8 cellular contexts compared by ENCODE assay signal in the genomic region with DNA sequence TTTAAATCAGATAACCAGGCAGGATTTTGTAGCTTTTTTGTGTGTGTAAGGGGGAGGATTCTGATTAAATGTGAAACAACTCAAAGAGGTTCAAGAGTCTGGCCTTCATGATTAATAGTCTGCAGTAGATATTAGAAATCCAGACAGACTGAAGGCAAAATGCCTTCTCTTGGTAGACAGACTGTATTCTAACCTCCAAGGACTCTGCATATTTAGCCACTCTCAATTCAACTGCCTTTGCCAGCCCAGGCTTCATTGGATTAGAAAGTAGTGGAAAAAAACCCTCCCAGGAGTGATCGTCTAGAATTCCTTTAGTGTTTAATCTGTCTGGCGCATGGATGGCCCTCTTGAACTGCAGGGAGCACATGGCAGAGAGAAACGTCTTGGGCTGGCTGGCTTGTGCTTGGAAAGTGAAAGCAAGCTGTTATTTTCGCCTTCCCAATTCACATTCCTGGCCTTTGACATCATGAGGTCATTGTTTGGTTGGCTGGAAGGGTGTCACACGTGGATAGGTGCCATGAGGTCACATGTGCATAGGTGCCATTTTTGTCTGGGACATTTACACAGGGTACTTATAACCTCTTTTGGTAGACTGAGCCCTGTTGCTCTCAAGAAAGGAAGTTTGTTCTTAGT. TPM values are rescaled to one million over a fixed set of nuclear protein-coding genes. Genes with fewer than 3 reads are reported as not detected.
DNase-seq lines count a peak whose midpoint lies in the region; ATAC-seq and TF ChIP-seq lines count a peak whose summit lies in the region.

No MANE protein-coding gene starts in this region.

- DNase-seq in GM23338 (ENCODE audit: low spot score) = no peak
- no peak for DNase-seq in activated CD8-positive, alpha-beta T cell treated with anti-CD3 and anti-CD28 coated beads for 36 hours
- DNase-seq in hepatic stellate cell (ENCODE audit: low spot score) = peak; percentile 65
- DNase-seq in gastrocnemius medialis = peak in 1 of 2 donors; percentile 37
- no peak for DNase-seq in NCI-H1930 (lab: John Stamatoyannopoulos, UW)
- no peak for DNase-seq in Ammon's horn (ENCODE audit: low spot score)
- DNase-seq in activated CD4-positive, alpha-beta T cell treated with anti-CD3 and anti-CD28 coated beads, Interleukin-2, amount 50 U/mL, for 1 hour = no peak

- H3K4me1 ChIP-seq in GM23338 (ENCODE audit: insufficient read depth) = peaks cover 5% of the 10 kb centered on the region; the same call in 1 of the 2 replicates
- H3K4me1 ChIP-seq in gastrocnemius medialis = peaks cover 18 to 20% of the 10 kb centered on the region in 2 donors

- no peak overlapping the region for H3K4me3 ChIP-seq in GM23338
- peak overlapping the region in 1 of 4 donors; percentile 17 for H3K4me3 ChIP-seq in gastrocnemius medialis

- H3K27ac ChIP-seq in GM23338 (ENCODE audit: low read depth) (no peak overlapping the region), gastrocnemius medialis (peak overlapping the region; percentile 46 to 67 (median 51))

- no peak overlapping the region for H3K27ac Mint-ChIP-seq in GM23338
- peak overlapping the region; percentile 53 for H3K27ac Mint-ChIP-seq in activated CD8-positive, alpha-beta T cell treated with anti-CD3 and anti-CD28 coated beads for 36 hours

- H3K9me3 Mint-ChIP-seq in GM23338 = no peaks in the 10 kb centered on the region
- H3K9me3 Mint-ChIP-seq in activated CD8-positive, alpha-beta T cell treated with anti-CD3 and anti-CD28 coated beads for 36 hours = no peaks in the 10 kb centered on the region

- H3K36me3 ChIP-seq in GM23338 (ENCODE audit: insufficient read depth) (no peaks in the 10 kb centered on the region; the same call in 1 of the 2 replicates), gastrocnemius medialis (no peaks in the 10 kb centered on the region)

- H3K27me3 ChIP-seq in GM23338 (ENCODE audit: insufficient read depth) (no peaks in the 10 kb centered on the region), gastrocnemius medialis (no peaks in the 10 kb centered on the region)

- POLR2A ChIA-PET in activated CD8-positive, alpha-beta T cell treated with anti-CD3 and anti-CD28 coated beads for 36 hours (lab: Charles Lee) = interaction anchor here (0.7 kb wide), 1 partner anchor 12 kb away, joined by 3 read pairs; no protein-coding TSS in a partner anchor

- no peaks in the 10 kb centered on the region for H3K36me3 Mint-ChIP-seq in GM23338 (ENCODE audit: low read depth)
- peaks cover 8% of the 10 kb centered on the region for H3K36me3 Mint-ChIP-seq in activated CD8-positive, alpha-beta T cell treated with anti-CD3 and anti-CD28 coated beads for 36 hours (ENCODE audit: low read depth)

- peaks cover 10% of the 10 kb centered on the region; the same call in 1 of the 2 replicates for H3K9me2 ChIP-seq in GM23338 (ENCODE audit: insufficient read depth)

- TF ChIP-seq POLR2A in gastrocnemius medialis (IDR thresholded peaks at IDR 0.05) = no peak

- in situ Hi-C loops in gastrocnemius medialis (cut with MboI; ENCODE audit: low sequenced_read_pairs in 4 of 4) = no loop called here

- CTCF ChIA-PET in activated CD8-positive, alpha-beta T cell treated with anti-CD3 and anti-CD28 coated beads for 36 hours (lab: Charles Lee) = interaction anchor here (1.1 to 2.4 kb wide), 3 partner anchors 31 to 233 kb away, joined by 3 to 7 read pairs (median 5); partner anchors contain the start of gene NEDD9

- peak overlapping the region; percentile 70; the same call in 1 of the 2 replicates for H2AFZ ChIP-seq in GM23338

- TF ChIP-seq CTCF in GM23338 (conservative IDR thresholded peaks at IDR 0.05; ENCODE audit: low read depth in 2 of 2) = no peak
- no peak for TF ChIP-seq CTCF in activated CD8-positive, alpha-beta T cell treated with anti-CD3 and anti-CD28 coated beads for 36 hours (IDR thresholded peaks at IDR 0.05)
- no peak for TF ChIP-seq CTCF in gastrocnemius medialis (IDR thresholded peaks at IDR 0.05 in 4 of 5, conservative IDR thresholded peaks at IDR 0.05 in 1 of 5)

- ATAC-seq in GM23338 (peak; percentile 25; the same call in 1 of the 3 replicates), gastrocnemius medialis (peak; percentile 62 to 92), HG02852 (IDR thresholded peaks at IDR 0.05; ENCODE audit: unreplicated experiment) (no peak)
- no peak for ATAC-seq in activated CD8-positive, alpha-beta T cell treated with anti-CD3 and anti-CD28 coated beads for 36 hours

- peaks cover 6% of the 10 kb centered on the region for H3K4me1 Mint-ChIP-seq in GM23338
- H3K4me1 Mint-ChIP-seq in activated CD8-positive, alpha-beta T cell treated with anti-CD3 and anti-CD28 coated beads for 36 hours (ENCODE audit: low read depth) = peaks cover 53% of the 10 kb centered on the region

- no peaks in the 10 kb centered on the region for H3K9me3 ChIP-seq in gastrocnemius medialis

- H3K27me3 Mint-ChIP-seq in GM23338 (ENCODE audit: insufficient read depth, low read depth, poor library complexity) = no peaks in the 10 kb centered on the region
- H3K27me3 Mint-ChIP-seq in activated CD8-positive, alpha-beta T cell treated with anti-CD3 and anti-CD28 coated beads for 36 hours = no peaks in the 10 kb centered on the region

- intact Hi-C loops in activated CD8-positive, alpha-beta T cell treated with anti-CD3 and anti-CD28 coated beads for 36 hours (cut with micrococcal nuclease) = no loop called here
- intact Hi-C loops in gastrocnemius medialis (cut with DNase I; ENCODE audit: low total_unique reads) = no loop called here

- H3K79me2 ChIP-seq in GM23338 (replicated peaks; ENCODE audit: insufficient read depth) = no peaks in the 10 kb centered on the region

- no peak overlapping the region for H3K4me3 Mint-ChIP-seq in GM23338
- no peak overlapping the region for H3K4me3 Mint-ChIP-seq in activated CD8-positive, alpha-beta T cell treated with anti-CD3 and anti-CD28 coated beads for 36 hours

- H3F3A ChIP-seq in GM23338 (replicated peaks; ENCODE audit: low read depth) = no peaks in the 10 kb centered on the region

- no peak overlapping the region for H3K4me2 ChIP-seq in GM23338

- no peaks in the 10 kb centered on the region; the same call in 1 of the 2 replicates for H4K20me1 ChIP-seq in GM23338 (replicated peaks; ENCODE audit: insufficient read depth)

TF ChIP-seq in GM23338, 12 proteins besides CTCF, POLR2A, EP300 and RAD21 (continues in another document):
- no peak for TF ChIP-seq ZNF331 (CRISPR knock-in tag; IDR thresholded peaks at IDR 0.05; ENCODE audit: low read depth)
- no peak for TF ChIP-seq STAT1 (IDR thresholded peaks at IDR 0.05; ENCODE audit: unreplicated experiment)
- no peak for TF ChIP-seq POLR2AphosphoS5 (IDR thresholded peaks at IDR 0.05; ENCODE audit: low read depth)

RNA-seq across cellular contexts. Expression of gene NEDD9, which starts 30.8 kb away (rescaled TPM):
- 13.0 and 17.4 TPM in 2 replicates for total RNA-seq in GM23338 (2014; rRNA removed; shearing (Covaris generic))
- polyA plus RNA-seq in GM23338 (2016; fragmentation: Nextera tagmentation; extraction: Ambion mirVana) = 4.4 and 5.6 TPM in 2 replicates
- total RNA-seq in activated CD8-positive, alpha-beta T cell treated with anti-CD3 and anti-CD28 coated beads for 36 hours = 10 to 100 TPM; 26.6 to 29.7 TPM
- total RNA-seq in gastrocnemius medialis = 10 to 100 TPM; 19.8 to 49.4 (median 35.6) TPM

Comparison
In these comparisons a context has a peak if more than half of its experiments do, and no peak if none do; other contexts are left out.
1. ATAC-seq: peak in GM23338 (single experiment) and gastrocnemius medialis (2 of 2); none in activated CD8-positive, alpha-beta T cell treated with anti-CD3 and anti-CD28 coated beads for 36 hours (single experiment) and HG02852 (single experiment).